17 cellular contexts compared by ENCODE assay signal in the genomic region with DNA sequence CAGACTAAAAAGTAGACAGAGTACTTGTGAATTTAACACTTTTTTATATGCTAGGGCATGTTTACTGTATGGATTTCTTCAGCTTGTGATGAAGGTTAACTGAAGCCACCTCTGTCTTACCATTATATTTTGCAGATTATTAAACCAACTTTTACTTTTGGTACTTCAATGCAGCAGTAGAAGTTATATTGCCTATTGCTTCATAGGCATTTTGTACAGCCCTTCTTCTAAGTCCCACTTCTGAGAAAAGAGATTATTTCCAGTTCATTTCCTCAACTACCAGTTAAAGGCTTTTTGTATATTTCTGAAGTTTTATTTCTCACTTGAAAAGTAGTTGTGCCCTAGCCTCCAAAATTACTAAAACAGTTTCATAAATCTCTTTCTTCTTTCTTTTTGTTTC.
DNase-seq lines count a peak whose midpoint lies in the region; ATAC-seq, FAIRE-seq and TF ChIP-seq lines count a peak whose summit lies in the region.
"Had no signal": no experiment of that assay in that cellular context is flagged by ENCODE, and none has a peak within 500 bp of the region (broad histone marks: within the 10 kb centered on the region; RNA-seq: fewer than 3 reads in every experiment).

No MANE protein-coding gene starts in this region.

- no peak overlapping the region for H3K9ac ChIP-seq in K562 (ENCODE audit: insufficient read depth in 1 of 2, low read depth in 2 of 2, low read length in 2 of 2)

- no peak for DNase-seq in GM23338 (ENCODE audit: low spot score)
- DNase-seq in OCI-M1 (lab: John Stamatoyannopoulos, UW), result peak; percentile 78
- no peak for DNase-seq in K562 (ENCODE audit: extremely low read depth in 1 of 4, low spot score in 3 of 4)
- no peak for DNase-seq in A172 (ENCODE audit: low spot score)
- no peak for DNase-seq in GM13976 (ENCODE audit: low spot score)
- DNase-seq: 8988T; C1 segment of cervical spinal cord; Calu3; CD4-positive, alpha-beta memory T cell; COR-L47; DMS53; DMS79 treated with DMSO at 0.1 percent for 48 hours; GOT3; HFFc6 had no signal

- intact Hi-C loops in K562 (cut with micrococcal nuclease), result no loop called here

- no peaks in the 10 kb centered on the region for H3K27me3 ChIP-seq in GM23338 (ENCODE audit: insufficient read depth)
- no peaks in the 10 kb centered on the region for H3K27me3 ChIP-seq in K562 (ENCODE audit: control insufficient read depth in 2 of 2, insufficient read depth in 2 of 2, low read length in 2 of 2)

- TF ChIP-seq EP300 in K562 (IDR thresholded peaks at IDR 0.05; ENCODE audit: low read length), result no peak

- H3K79me2 ChIP-seq in GM23338 (replicated peaks; ENCODE audit: insufficient read depth), result no peaks in the 10 kb centered on the region
- H3K79me2 ChIP-seq in K562 (ENCODE audit: control insufficient read depth, insufficient read depth, low read length), result no peaks in the 10 kb centered on the region

- ATAC-seq in GM23338, result no peak
- no peak for ATAC-seq in K562
- no peak for ATAC-seq in GM19023 (IDR thresholded peaks at IDR 0.05; ENCODE audit: unreplicated experiment)

- H3K27me3 Mint-ChIP-seq in GM23338 (ENCODE audit: insufficient read depth, low read depth, poor library complexity), result peaks cover 4% of the 10 kb centered on the region

- H3K27ac ChIP-seq in GM23338 (ENCODE audit: low read depth) (no peak overlapping the region), K562 (ENCODE audit: extremely low read depth, low read depth, low read length) (no peak overlapping the region)

- H3K4me1 Mint-ChIP-seq in GM23338, result peaks cover 7% of the 10 kb centered on the region; the same call in 2 of the 3 replicates
- H3K4me1 Mint-ChIP-seq: CD4-positive, alpha-beta memory T cell had no signal

- no peaks in the 10 kb centered on the region for H3K9me1 ChIP-seq in K562 (ENCODE audit: control insufficient read depth, insufficient read depth, low read length)

- no peaks in the 10 kb centered on the region for H4K20me1 ChIP-seq in GM23338 (replicated peaks; ENCODE audit: insufficient read depth)
- H4K20me1 ChIP-seq in K562 (replicated peaks; ENCODE audit: control insufficient read depth, insufficient read depth, low read length), result no peaks in the 10 kb centered on the region

- H3K4me2 ChIP-seq in GM23338 (peak overlapping the region; percentile 28; the same call in 1 of the 2 replicates), K562 (ENCODE audit: insufficient read depth, low read length) (no peak overlapping the region)

- CTCF ChIA-PET in K562 (lab: Yijun Ruan, JAX; ENCODE audit: low intra/inter-chr PET ratio), result no interaction called here

- TF ChIP-seq CTCF in GM23338 (conservative IDR thresholded peaks at IDR 0.05; ENCODE audit: low read depth in 2 of 2), result no peak
- TF ChIP-seq CTCF in K562 (IDR thresholded peaks at IDR 0.05 in 2 of 3, conservative IDR thresholded peaks at IDR 0.05 in 1 of 3; ENCODE audit: insufficient read depth in 2 of 3, low read depth in 1 of 3, low read length in 3 of 3), result no peak
- TF ChIP-seq CTCF in GM13976 (IDR thresholded peaks at IDR 0.05; ENCODE audit: borderline replicate concordance, control extremely low read depth, extremely low read depth, insufficient read depth, missing control alignments), result no peak

- no peaks in the 10 kb centered on the region for H3F3A ChIP-seq in GM23338 (replicated peaks; ENCODE audit: low read depth)

- H3K36me3 ChIP-seq in GM23338 (ENCODE audit: insufficient read depth) (no peaks in the 10 kb centered on the region), K562 (ENCODE audit: control insufficient read depth, insufficient read depth, low read length) (no peaks in the 10 kb centered on the region)
- H3K36me3 ChIP-seq: HAP-1 had no signal

- POLR2A ChIA-PET in K562 (lab: Yijun Ruan, JAX), result no interaction called here

- no peak overlapping the region for H3K27ac Mint-ChIP-seq in GM23338
- H3K27ac Mint-ChIP-seq: HFFc6 had no signal

- H3K4me1 ChIP-seq in GM23338 (ENCODE audit: insufficient read depth) (peaks cover 4% of the 10 kb centered on the region; the same call in 1 of the 2 replicates), K562 (replicated peaks in 1 of 2; ENCODE audit: control insufficient read depth in 2 of 2, insufficient read depth in 2 of 2, low read length in 2 of 2) (peaks cover 2 to 7% of the 10 kb centered on the region in 2 experiments; a peak in 2 of 5 replicates)

- no peak overlapping the region for H3K4me3 ChIP-seq in GM23338
- H3K4me3 ChIP-seq in K562, result no peak overlapping the region
- H3K4me3 ChIP-seq: HAP-1 had no signal

- in situ Hi-C loops in K562 (cut with MboI), result no loop called here
- in situ Hi-C loops in GM13976 (cut with MboI; ENCODE audit: low sequenced_read_pairs, unreplicated experiment), result no loop called here

- H2AFZ ChIP-seq in GM23338, result no peak overlapping the region
- H2AFZ ChIP-seq in K562 (ENCODE audit: low read depth, low read length), result no peak overlapping the region

- H3K9me3 ChIP-seq in K562 (replicated peaks; ENCODE audit: control insufficient read depth, insufficient read depth, low read depth, low read length), result no peaks in the 10 kb centered on the region
- H3K9me3 ChIP-seq: HAP-1 had no signal

- H3K9me3 Mint-ChIP-seq in GM23338, result peaks cover 23% of the 10 kb centered on the region

- no peak overlapping the region for H3K4me3 Mint-ChIP-seq in GM23338
- H3K4me3 Mint-ChIP-seq: CD4-positive, alpha-beta memory T cell; HFFc6 had no signal

- BruUV-seq in K562 (replicated peaks; lab: Mats Ljungman, UMichigan), result no TSS peak

- H3K9me2 ChIP-seq in GM23338 (ENCODE audit: insufficient read depth), result no peaks in the 10 kb centered on the region

- peak; percentile 48 for FAIRE-seq in K562 (lab: Jason Lieb, UNC)
- FAIRE-seq: GM12892 had no signal

- no peak for TF ChIP-seq RAD21 in K562 (CRISPR knock-in tag; conservative IDR thresholded peaks at IDR 0.05 in 1 of 2, IDR thresholded peaks at IDR 0.05 in 1 of 2)

- TF ChIP-seq POLR2A in K562 (conservative IDR thresholded peaks at IDR 0.05), result no peak

- peaks cover 11% of the 10 kb centered on the region for H3K36me3 Mint-ChIP-seq in GM23338 (ENCODE audit: low read depth)

TF ChIP-seq in K562, 482 proteins besides CTCF, POLR2A, EP300 and RAD21:
- TF ChIP-seq CEBPB (tag; IDR thresholded peaks at IDR 0.05) (peak; percentile 40; the same call in 1 of the 2 replicates), STAG1 (CRISPR knock-in tag; IDR thresholded peaks at IDR 0.05; ENCODE audit: borderline replicate concordance) (no peak), CEBPG (CRISPR knock-in tag; IDR thresholded peaks at IDR 0.05) (no peak), CEBPG (tag; conservative IDR thresholded peaks at IDR 0.05 in 1 of 2, IDR thresholded peaks at IDR 0.05 in 1 of 2) (peak; percentile 77 to 79), CBFA2T2 (conservative IDR thresholded peaks at IDR 0.05) (no peak)
- TF ChIP-seq, protein P1, sequence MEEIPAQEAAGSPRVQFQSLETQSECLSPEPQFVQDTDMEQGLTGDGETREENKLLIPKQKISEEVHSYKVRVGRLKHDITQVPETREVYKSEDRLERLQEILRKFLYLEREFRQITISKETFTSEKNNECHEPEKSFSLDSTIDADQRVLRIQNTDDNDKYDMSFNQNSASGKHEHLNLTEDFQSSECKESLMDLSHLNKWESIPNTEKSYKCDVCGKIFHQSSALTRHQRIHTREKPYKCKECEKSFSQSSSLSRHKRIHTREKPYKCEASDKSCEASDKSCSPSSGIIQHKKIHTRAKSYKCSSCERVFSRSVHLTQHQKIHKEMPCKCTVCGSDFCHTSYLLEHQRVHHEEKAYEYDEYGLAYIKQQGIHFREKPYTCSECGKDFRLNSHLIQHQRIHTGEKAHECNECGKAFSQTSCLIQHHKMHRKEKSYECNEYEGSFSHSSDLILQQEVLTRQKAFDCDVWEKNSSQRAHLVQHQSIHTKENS (CRISPR knock-in tag; IDR thresholded peaks at IDR 0.05), result no peak
- TF ChIP-seq, protein P2, sequence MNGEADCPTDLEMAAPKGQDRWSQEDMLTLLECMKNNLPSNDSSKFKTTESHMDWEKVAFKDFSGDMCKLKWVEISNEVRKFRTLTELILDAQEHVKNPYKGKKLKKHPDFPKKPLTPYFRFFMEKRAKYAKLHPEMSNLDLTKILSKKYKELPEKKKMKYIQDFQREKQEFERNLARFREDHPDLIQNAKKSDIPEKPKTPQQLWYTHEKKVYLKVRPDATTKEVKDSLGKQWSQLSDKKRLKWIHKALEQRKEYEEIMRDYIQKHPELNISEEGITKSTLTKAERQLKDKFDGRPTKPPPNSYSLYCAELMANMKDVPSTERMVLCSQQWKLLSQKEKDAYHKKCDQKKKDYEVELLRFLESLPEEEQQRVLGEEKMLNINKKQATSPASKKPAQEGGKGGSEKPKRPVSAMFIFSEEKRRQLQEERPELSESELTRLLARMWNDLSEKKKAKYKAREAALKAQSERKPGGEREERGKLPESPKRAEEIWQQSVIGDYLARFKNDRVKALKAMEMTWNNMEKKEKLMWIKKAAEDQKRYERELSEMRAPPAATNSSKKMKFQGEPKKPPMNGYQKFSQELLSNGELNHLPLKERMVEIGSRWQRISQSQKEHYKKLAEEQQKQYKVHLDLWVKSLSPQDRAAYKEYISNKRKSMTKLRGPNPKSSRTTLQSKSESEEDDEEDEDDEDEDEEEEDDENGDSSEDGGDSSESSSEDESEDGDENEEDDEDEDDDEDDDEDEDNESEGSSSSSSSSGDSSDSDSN (IDR thresholded peaks at IDR 0.05; ENCODE audit: borderline replicate concordance in 1 of 2, low read depth in 2 of 2, low read length in 2 of 2), result no peak
